ENCODE assay signal across 22 cellular contexts in the genomic region with DNA sequence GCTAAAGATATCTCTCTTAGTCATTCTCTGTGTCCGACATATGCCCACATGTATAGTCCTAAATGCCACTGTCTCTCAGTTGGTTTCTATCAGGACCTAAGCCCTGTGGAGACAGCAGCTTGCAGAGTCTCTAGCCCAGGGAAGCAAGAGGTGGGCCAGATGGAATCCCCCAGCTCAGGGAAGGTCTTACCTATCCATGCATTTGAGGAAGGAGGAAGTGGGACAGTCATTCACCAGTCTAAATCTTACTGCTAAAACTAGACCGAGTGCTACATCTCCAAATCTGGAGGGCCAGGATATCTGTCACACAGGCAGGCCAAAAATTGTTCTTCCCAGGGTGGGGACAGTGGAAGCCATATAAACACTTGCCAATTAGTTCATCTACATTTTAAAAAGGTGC.
"Had no signal": no experiment of that assay in that cellular context is flagged by ENCODE, and none has a peak within 500 bp of the region (broad histone marks: within the 10 kb centered on the region; RNA-seq: fewer than 3 reads in every experiment).

No MANE protein-coding gene starts in this region.

- H3K4me1 Mint-ChIP-seq: WTC11 had no signal

- H3K27me3 ChIP-seq: brain microvascular endothelial cell, left lung, right atrium auricular region, stomach, upper lobe of left lung had no signal

- H3K4me3 ChIP-seq: coronary artery, left lung, right atrium auricular region, stomach, thoracic aorta, upper lobe of left lung had no signal

- H3K27ac Mint-ChIP-seq: activated CD4-positive, alpha-beta memory T cell treated with anti-CD3 and anti-CD28 coated beads for 36 hours; progenitor cell of endocrine pancreas; T-helper 2 cell treated with Interferon-gamma antibody and Interleukin-4, amounts not matched to agents 5 μg/mL and 100 μg/mL, for 36 hours; WTC11 had no signal

- DNase-seq: activated CD4-positive, alpha-beta memory T cell treated with anti-CD3 and anti-CD28 coated beads for 36 hours; activated CD4-positive, alpha-beta T cell treated with anti-CD3 and anti-CD28 coated beads for 4 hours; activated naive CD4-positive, alpha-beta T cell; aorta; brain microvascular endothelial cell; erythroblast; foreskin melanocyte; kidney; left lung; mammary epithelial cell; stimulated activated CD4-positive, alpha-beta T cell treated with anti-CD3 and anti-CD28 coated beads, Interleukin-12 subunit alpha, Interleukin-12 subunit beta, amount 100 ng/mL, for 4 hours; stimulated activated CD4-positive, alpha-beta T cell treated with anti-CD3 and anti-CD28 coated beads, Interleukin-1b, Interleukin-23, amount 100 ng/mL, for 48 hours; stimulated activated CD8-positive, alpha-beta memory T cell treated with anti-CD3 and anti-CD28 coated beads, Interleukin-4, amount 100 ng/mL, for 48 hours; stomach; upper lobe of left lung had no signal

- H3K27me3 Mint-ChIP-seq: activated CD4-positive, alpha-beta memory T cell treated with anti-CD3 and anti-CD28 coated beads for 36 hours; progenitor cell of endocrine pancreas had no signal

- H3K27ac ChIP-seq: brain microvascular endothelial cell, coronary artery, left lung, right atrium auricular region, stomach, thoracic aorta, upper lobe of left lung had no signal

- H3K9me3 Mint-ChIP-seq: activated CD4-positive, alpha-beta memory T cell treated with anti-CD3 and anti-CD28 coated beads for 36 hours had no signal

- H3K9me3 ChIP-seq: left lung, right atrium auricular region, stomach, thoracic aorta, upper lobe of left lung had no signal

- H3K4me3 Mint-ChIP-seq: activated CD4-positive, alpha-beta memory T cell treated with anti-CD3 and anti-CD28 coated beads for 36 hours; neural crest cell; T-helper 2 cell treated with Interferon-gamma antibody and Interleukin-4, amounts not matched to agents 5 μg/mL and 100 μg/mL, for 36 hours; WTC11 had no signal

- H3K36me3 ChIP-seq: brain microvascular endothelial cell, left lung, right atrium auricular region, stomach, thoracic aorta, upper lobe of left lung had no signal

- H3K36me3 Mint-ChIP-seq: activated CD4-positive, alpha-beta memory T cell treated with anti-CD3 and anti-CD28 coated beads for 36 hours; WTC11 had no signal
